1 cellular context compared by ENCODE assay signal in genomic region chr10:596725-597345, GRCh38.
TF ChIP-seq lines count a peak whose summit lies in the region.

No MANE protein-coding gene starts in this region.

TF ChIP-seq in H1, 55 proteins besides CTCF, POLR2A, EP300 and RAD21 (continued from another document):
- TF ChIP-seq CHD7 (IDR thresholded peaks at IDR 0.05; ENCODE audit: insufficient replicate concordance, low read length), result no peak
- TF ChIP-seq SIX5 (IDR thresholded peaks at IDR 0.05; ENCODE audit: low read depth, low read length), result no peak
- no peak for TF ChIP-seq SP2 (IDR thresholded peaks at IDR 0.05; ENCODE audit: low read length)
- no peak for TF ChIP-seq PHF8 (conservative IDR thresholded peaks at IDR 0.05; ENCODE audit: low read depth, low read length)
